Comparison of ENCODE assay signal across 27 cellular contexts in genomic region chrX:4831574-4831973, GRCh38.
"Had no signal": no experiment of that assay in that cellular context is flagged by ENCODE, and none has a peak within 500 bp of the region (broad histone marks: within the 10 kb centered on the region; RNA-seq: fewer than 3 reads in every experiment).

No MANE protein-coding gene starts in this region.

- DNase-seq: colonic mucosa; effector CD8-positive, alpha-beta T cell; endodermal cell; foreskin fibroblast; gastrocnemius medialis; head of caudate nucleus; left cardiac atrium; left lung; mesenchymal stem cell; mucosa of descending colon; naive B cell; psoas muscle; right cardiac atrium; stimulated activated CD4-positive, alpha-beta T cell treated with anti-CD3 and anti-CD28 coated beads, Interleukin-15, amount 100 ng/mL, for 24 hours; stimulated activated CD4-positive, alpha-beta T cell treated with anti-CD3 and anti-CD28 coated beads, Interleukin-2, amount 100 ng/mL, for 48 hours; stimulated activated naive CD4-positive, alpha-beta T cell; stimulated activated naive CD8-positive, alpha-beta T cell treated with anti-CD3 and anti-CD28 coated beads, Interleukin-15, amount 100 ng/mL, for 72 hours; transverse colon had no signal

- H3K9me3 Mint-ChIP-seq: dendritic cell treated with granulocyte-macrophage colony-stimulating factor and Interleukin-4, amounts not matched to agents 40 ng/mL and 50 ng/mL, for 4 days; endodermal cell; stimulated activated naive CD8-positive, alpha-beta T cell treated with anti-CD3 and anti-CD28 coated beads, Interleukin-15, amount 100 ng/mL, for 72 hours had no signal

- H3K27ac ChIP-seq: colonic mucosa, epithelial cell of prostate, gastrocnemius medialis, left lung, neutrophil, psoas muscle, skin epidermis, suprapubic skin, transverse colon had no signal

- H3K4me1 ChIP-seq: colonic mucosa, gastrocnemius medialis, left lung, psoas muscle, suprapubic skin, transverse colon had no signal

- H3K36me3 Mint-ChIP-seq: mesothelial cell of epicardium; naive B cell; natural killer cell treated with Interleukin-12 subunit alpha and Interleukin-12 subunit beta and Interleukin-15 and Interleukin-18, amount 100 ng/mL, for 72 hours had no signal

- ATAC-seq: esophagus mucosa; gastrocnemius medialis; left cardiac atrium; mucosa of descending colon; natural killer cell treated with Interleukin-12 subunit alpha and Interleukin-12 subunit beta and Interleukin-15 and Interleukin-18, amount 100 ng/mL, for 72 hours; psoas muscle; right cardiac atrium; stimulated activated naive CD8-positive, alpha-beta T cell treated with anti-CD3 and anti-CD28 coated beads, Interleukin-15, amount 100 ng/mL, for 72 hours had no signal

- H3K9me3 ChIP-seq: colonic mucosa, left lung, neutrophil, suprapubic skin, transverse colon had no signal

- H3K36me3 ChIP-seq: colonic mucosa, gastrocnemius medialis, left lung, neutrophil, suprapubic skin, transverse colon had no signal

- H3K4me1 Mint-ChIP-seq: naive B cell; neural crest cell; stimulated activated naive CD8-positive, alpha-beta T cell treated with anti-CD3 and anti-CD28 coated beads, Interleukin-15, amount 100 ng/mL, for 72 hours had no signal

- H3K27me3 ChIP-seq: colonic mucosa, gastrocnemius medialis, left lung, neutrophil, suprapubic skin, transverse colon had no signal

- H3K27ac Mint-ChIP-seq: dendritic cell treated with granulocyte-macrophage colony-stimulating factor and Interleukin-4, amounts not matched to agents 40 ng/mL and 50 ng/mL, for 4 days; endodermal cell; naive B cell; natural killer cell treated with Interleukin-12 subunit alpha and Interleukin-12 subunit beta and Interleukin-15 and Interleukin-18, amount 100 ng/mL, for 72 hours; stimulated activated naive CD8-positive, alpha-beta T cell treated with anti-CD3 and anti-CD28 coated beads, Interleukin-15, amount 100 ng/mL, for 72 hours had no signal

- H3K4me3 ChIP-seq: colonic mucosa, gastrocnemius medialis, left lung, mucosa of descending colon, psoas muscle, skin epidermis, suprapubic skin, transverse colon had no signal

- H3K4me3 Mint-ChIP-seq: dendritic cell treated with granulocyte-macrophage colony-stimulating factor and Interleukin-4, amounts not matched to agents 40 ng/mL and 50 ng/mL, for 4 days; endodermal cell; mesothelial cell of epicardium; naive B cell; natural killer cell treated with Interleukin-12 subunit alpha and Interleukin-12 subunit beta and Interleukin-15 and Interleukin-18, amount 100 ng/mL, for 72 hours; neural crest cell; stimulated activated naive CD8-positive, alpha-beta T cell treated with anti-CD3 and anti-CD28 coated beads, Interleukin-15, amount 100 ng/mL, for 72 hours had no signal

- H3K27me3 Mint-ChIP-seq: dendritic cell treated with granulocyte-macrophage colony-stimulating factor and Interleukin-4, amounts not matched to agents 40 ng/mL and 50 ng/mL, for 4 days; naive B cell; natural killer cell treated with Interleukin-12 subunit alpha and Interleukin-12 subunit beta and Interleukin-15 and Interleukin-18, amount 100 ng/mL, for 72 hours; stimulated activated naive CD8-positive, alpha-beta T cell treated with anti-CD3 and anti-CD28 coated beads, Interleukin-15, amount 100 ng/mL, for 72 hours had no signal
